In the genomic region with DNA sequence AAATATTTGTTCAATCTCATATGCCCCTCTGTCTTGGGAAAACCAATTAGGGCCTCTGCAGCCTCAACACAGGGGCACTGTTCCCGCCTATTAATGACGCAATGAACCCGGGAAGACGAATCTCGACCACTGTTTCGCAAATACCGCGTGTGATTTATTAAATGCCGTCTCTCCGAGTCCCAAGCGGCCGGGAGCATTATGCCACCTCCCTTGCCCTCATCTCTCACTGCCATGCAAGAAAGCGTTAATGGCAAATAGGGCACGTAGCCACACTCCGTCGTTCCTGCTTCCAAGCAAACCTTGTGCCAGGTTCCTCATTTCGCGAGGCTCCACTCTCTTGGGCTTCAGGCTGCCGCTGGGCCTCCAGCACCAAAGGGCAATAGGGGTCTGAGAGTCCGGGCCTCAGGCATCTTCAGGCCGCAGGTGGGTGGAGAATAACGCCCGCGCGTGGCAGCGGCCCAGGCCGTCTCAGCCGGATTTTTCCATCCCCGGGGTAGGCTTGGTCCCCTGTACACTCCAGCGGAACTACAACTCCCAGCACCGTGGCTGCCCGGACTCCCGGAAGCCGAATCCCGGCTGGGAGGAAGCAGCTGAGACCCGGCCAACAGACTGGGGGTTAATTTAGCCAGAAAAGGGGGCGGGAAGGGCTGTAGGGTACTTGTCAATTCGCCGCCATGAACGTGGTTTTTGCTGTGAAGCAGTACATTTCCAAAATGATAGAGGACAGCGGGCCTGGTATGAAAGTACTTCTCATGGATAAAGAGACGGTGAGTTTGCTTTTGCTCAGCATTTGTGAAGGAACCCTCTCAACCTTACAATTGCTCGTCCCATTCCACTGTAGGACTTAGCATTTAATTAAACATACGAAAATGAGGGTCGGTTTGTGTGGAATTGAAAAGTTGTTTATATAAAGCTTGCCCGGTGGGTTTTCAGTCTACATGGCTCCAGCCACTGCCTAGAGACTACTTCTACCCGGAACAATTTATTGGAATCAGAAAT, we compare ENCODE assay signal across 8 cellular contexts. TPM values are rescaled to one million over a fixed set of nuclear protein-coding genes. Genes with fewer than 3 reads are reported as not detected.
DNase-seq lines count a peak whose midpoint lies in the region; ATAC-seq and TF ChIP-seq lines count a peak whose summit lies in the region.

A gene with protein sequence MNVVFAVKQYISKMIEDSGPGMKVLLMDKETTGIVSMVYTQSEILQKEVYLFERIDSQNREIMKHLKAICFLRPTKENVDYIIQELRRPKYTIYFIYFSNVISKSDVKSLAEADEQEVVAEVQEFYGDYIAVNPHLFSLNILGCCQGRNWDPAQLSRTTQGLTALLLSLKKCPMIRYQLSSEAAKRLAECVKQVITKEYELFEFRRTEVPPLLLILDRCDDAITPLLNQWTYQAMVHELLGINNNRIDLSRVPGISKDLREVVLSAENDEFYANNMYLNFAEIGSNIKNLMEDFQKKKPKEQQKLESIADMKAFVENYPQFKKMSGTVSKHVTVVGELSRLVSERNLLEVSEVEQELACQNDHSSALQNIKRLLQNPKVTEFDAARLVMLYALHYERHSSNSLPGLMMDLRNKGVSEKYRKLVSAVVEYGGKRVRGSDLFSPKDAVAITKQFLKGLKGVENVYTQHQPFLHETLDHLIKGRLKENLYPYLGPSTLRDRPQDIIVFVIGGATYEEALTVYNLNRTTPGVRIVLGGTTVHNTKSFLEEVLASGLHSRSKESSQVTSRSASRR (plus strand): TSS at position 593 of the 999 bp plus-strand sequence. CDS start 82 bp downstream, at position 675.

- WGBS in right cardiac atrium, result under 1% methylated on average over 47 of the region's 47 CpGs

- H3K27me3 ChIP-seq in right cardiac atrium (ENCODE audit: control insufficient read depth, insufficient read depth), result no peaks in the 10 kb centered on the region
- H3K27me3 ChIP-seq in vagina, result no peaks in the 10 kb centered on the region

- H3K27ac ChIP-seq in angular gyrus (ENCODE audit: low read depth, low read length) (peak within 1 kb of the TSS; percentile 91), right cardiac atrium (ENCODE audit: low read length) (peak within 1 kb of the TSS; percentile 99), vagina (peak within 1 kb of the TSS; percentile 98)

- H3K4me1 ChIP-seq in right cardiac atrium (ENCODE audit: control insufficient read depth, insufficient read depth, low read length) (peaks cover 1% of the 10 kb centered on the region), vagina (peaks cover 24% of the 10 kb centered on the region)

- H3K4me3 ChIP-seq in right cardiac atrium (ENCODE audit: low read length) (peak within 1 kb of the TSS; percentile 97), vagina (peak within 1 kb of the TSS; percentile 67 to 87)

- DNase-seq in NCI-H1694 (lab: John Stamatoyannopoulos, UW) (peak; percentile 97), T-helper 2 cell (peak; percentile 35 to 93 (median 74)), right cardiac atrium (peak; percentile 94 to 96 (median 95)), putamen (ENCODE audit: low spot score) (peak; percentile 92), vagina (ENCODE audit: extremely low spot score in 2 of 2) (peak; percentile 94 to 96)

- TF ChIP-seq CTCF in GM12873 (IDR thresholded peaks at IDR 0.05; ENCODE audit: insufficient read depth, low read depth, low read length, missing control alignments) (peak; percentile 49), vagina (IDR thresholded peaks at IDR 0.05) (peak in 1 of 3 experiments; percentile 28)

- no peaks in the 10 kb centered on the region for H3K9me3 ChIP-seq in right cardiac atrium (ENCODE audit: control insufficient read depth, low read length)
- no peaks in the 10 kb centered on the region for H3K9me3 ChIP-seq in vagina

- peaks cover 0 to 4% of the 10 kb centered on the region in 2 donors for H3K36me3 ChIP-seq in vagina

- peak in 1 of 2 donors; percentile 0 for TF ChIP-seq POLR2A in vagina (IDR thresholded peaks at IDR 0.05)

- ATAC-seq in HG02840 (IDR thresholded peaks at IDR 0.05; ENCODE audit: low FRiP score, unreplicated experiment) (peak; percentile 85), right cardiac atrium (peak; percentile 99)

- intact Hi-C loops in right cardiac atrium (cut with DNase I), result loop anchor here in 1 of 4 donors (10.0 kb wide), 1 partner anchor 53 kb away; a partner anchor contains a TSS
- intact Hi-C loops in vagina (cut with DNase I), result loop anchor here (5.0 kb wide), 1 partner anchor 100 kb away; no protein-coding TSS in a partner anchor

RNA-seq across cellular contexts. Expression of the gene that starts here (rescaled TPM):
- total RNA-seq in right cardiac atrium (10 to 100 TPM; 46.3 to 54.3 (median 48.8) TPM), vagina (32.2 TPM)
- 40.0 TPM for polyA plus RNA-seq in right cardiac atrium

Comparison
In these comparisons a context has a peak if more than half of its experiments do, and no peak if none do; other contexts are left out.
1. Peak in every context shown above with its lines: DNase-seq, ATAC-seq, H3K4me3 ChIP-seq and H3K27ac ChIP-seq.